8 cellular contexts compared by ENCODE assay signal in the genomic region with DNA sequence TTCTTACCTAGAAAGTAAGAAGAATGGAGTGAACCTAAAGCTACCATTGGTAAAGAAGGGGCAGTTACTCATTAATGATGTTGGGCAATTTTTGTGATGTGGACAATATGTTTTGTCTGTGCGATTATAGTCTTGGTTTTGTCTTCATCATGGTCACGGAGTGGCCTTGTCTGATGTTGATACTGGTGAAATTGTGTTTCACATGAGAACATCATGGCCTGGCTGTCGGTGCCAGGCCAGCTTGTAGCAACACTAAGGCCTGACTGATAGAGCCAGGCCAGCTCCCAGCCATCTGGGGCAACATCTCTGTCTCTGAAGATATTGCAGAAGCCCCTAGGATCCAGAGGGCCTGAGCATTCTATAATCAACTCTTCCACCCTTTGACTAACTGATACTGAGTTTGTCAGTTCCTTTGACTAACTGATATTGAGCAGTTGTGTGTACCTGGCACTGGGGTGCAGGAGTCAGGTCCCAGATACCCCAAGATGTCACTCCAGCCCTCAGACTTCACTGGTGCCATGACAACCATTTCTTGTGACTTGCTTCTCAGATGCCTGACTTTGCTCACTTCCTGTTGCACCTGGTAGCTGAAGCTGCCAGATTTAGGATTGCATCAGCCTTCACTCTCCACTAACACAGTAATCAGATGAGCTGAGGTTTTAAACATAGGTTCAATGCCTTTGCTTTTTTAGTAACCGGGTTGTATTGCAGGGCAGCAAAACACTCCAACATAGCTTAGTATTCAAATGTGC.
DNase-seq lines count a peak whose midpoint lies in the region; ATAC-seq lines count a peak whose summit lies in the region.

No MANE protein-coding gene starts in this region.

- H3K4me3 ChIP-seq in skeletal muscle cell (ENCODE audit: low read depth, low read length): no peak overlapping the region

- ATAC-seq in HG03060 (IDR thresholded peaks at IDR 0.05; ENCODE audit: low read depth, unreplicated experiment): peak; percentile 92

- DNase-seq in stimulated activated CD4-positive, alpha-beta T cell treated with anti-CD3 and anti-CD28 coated beads, Interleukin-2, amount 100 ng/mL, for 4 hours (ENCODE audit: low read depth): peak; percentile 16
- no peak for DNase-seq in stimulated activated CD4-positive, alpha-beta T cell treated with anti-CD3 and anti-CD28 coated beads, Interleukin-2, amount 100 ng/mL, for 48 hours
- DNase-seq in activated CD4-positive, alpha-beta T cell treated with anti-CD3 and anti-CD28 coated beads, Interleukin-2, amount 50 U/mL, for 1 hour: peak; percentile 16
- DNase-seq in skeletal muscle cell (ENCODE audit: low read depth) (peak; percentile 17), NCI-H1694 (lab: John Stamatoyannopoulos, UW) (no peak), NCI-H69 (lab: John Stamatoyannopoulos, UW) (no peak)
- no peak for DNase-seq in effector CD8-positive, alpha-beta T cell (lab: John Stamatoyannopoulos, UW)

Comparison
In these comparisons a context has a peak if more than half of its experiments do, and no peak if none do; other contexts are left out.
1. DNase-seq: peak in stimulated activated CD4-positive, alpha-beta T cell treated with anti-CD3 and anti-CD28 coated beads, Interleukin-2, amount 100 ng/mL, for 4 hours (single experiment), activated CD4-positive, alpha-beta T cell treated with anti-CD3 and anti-CD28 coated beads, Interleukin-2, amount 50 U/mL, for 1 hour (single experiment) and skeletal muscle cell (single experiment); none in stimulated activated CD4-positive, alpha-beta T cell treated with anti-CD3 and anti-CD28 coated beads, Interleukin-2, amount 100 ng/mL, for 48 hours (0 of 2), effector CD8-positive, alpha-beta T cell (single experiment), NCI-H1694 (single experiment) and NCI-H69 (single experiment).